ENCODE assay signal across 1 cellular context in genomic region chr17:73782641-73783381, GRCh38.
TF ChIP-seq lines count a peak whose summit lies in the region.

No MANE protein-coding gene starts in this region.

TF ChIP-seq in HepG2, 621 proteins besides CTCF, POLR2A, EP300 and RAD21 (continued from another document):
- TF ChIP-seq ATF2 (CRISPR knock-in tag; IDR thresholded peaks at IDR 0.05) (no peak), ZMYM2 (CRISPR knock-in tag; IDR thresholded peaks at IDR 0.05) (no peak), ZNF629 (CRISPR knock-in tag; conservative IDR thresholded peaks at IDR 0.05) (peak; percentile 95), STAT5B (CRISPR knock-in tag; IDR thresholded peaks at IDR 0.05) (no peak), PRDM10 (CRISPR knock-in tag; IDR thresholded peaks at IDR 0.05; ENCODE audit: low read depth) (no peak), ZFYVE20 (CRISPR knock-in tag; IDR thresholded peaks at IDR 0.05; ENCODE audit: borderline replicate concordance, low read depth) (no peak), MEF2D (CRISPR knock-in tag; IDR thresholded peaks at IDR 0.05) (peak; percentile 47; the same call in 1 of the 2 replicates), BORCS8-MEF2B (CRISPR knock-in tag; IDR thresholded peaks at IDR 0.05) (no peak), MED1 (CRISPR knock-in tag; IDR thresholded peaks at IDR 0.05) (no peak), ZFX (CRISPR knock-in tag; IDR thresholded peaks at IDR 0.05; ENCODE audit: low read depth) (0 out of 2 replicates have a peak, but pooled peaks have one; percentile 34), AKAP8 (CRISPR knock-in tag; IDR thresholded peaks at IDR 0.05) (no peak), BRF2 (CRISPR knock-in tag; IDR thresholded peaks at IDR 0.05) (no peak), NR2C2 (CRISPR knock-in tag; IDR thresholded peaks at IDR 0.05; ENCODE audit: borderline replicate concordance) (no peak), HIVEP1 (CRISPR knock-in tag; IDR thresholded peaks at IDR 0.05) (no peak), ZNF724P (CRISPR knock-in tag; IDR thresholded peaks at IDR 0.05; ENCODE audit: borderline replicate concordance) (no peak)
